In genomic region chr5:65914644-65915196, GRCh38 we compare ENCODE assay signal across 22 cellular contexts. TPM values are rescaled to one million over a fixed set of nuclear protein-coding genes. Genes with fewer than 3 reads are reported as not detected.
A peak's percentile ranks its signal among the peaks of the same experiment; 100 is the strongest.
DNase-seq lines count a peak whose midpoint lies in the region; ATAC-seq and TF ChIP-seq lines count a peak whose summit lies in the region.
"Had no signal": no experiment of that assay in that cellular context is flagged by ENCODE, and none has a peak within 500 bp of the region (broad histone marks: within the 10 kb centered on the region; RNA-seq: fewer than 3 reads in every experiment).

No MANE protein-coding gene starts in this region.

- no peaks in the 10 kb centered on the region for H4K20me1 ChIP-seq in mammary epithelial cell (ENCODE audit: insufficient read depth, low read length)

- no peaks in the 10 kb centered on the region for H3K27me3 Mint-ChIP-seq in endothelial cell (ENCODE audit: unreplicated experiment)
- H3K27me3 Mint-ChIP-seq: activated CD8-positive, alpha-beta T cell treated with anti-CD3 and anti-CD28 coated beads for 36 hours; memory B cell; natural killer cell treated with Interleukin-12 subunit alpha and Interleukin-12 subunit beta and Interleukin-15 and Interleukin-18, amount 100 ng/mL, for 72 hours; T-helper 17 cell had no signal

- H3K27ac ChIP-seq in mammary epithelial cell (ENCODE audit: insufficient read depth, low read depth, low read length) (no peak overlapping the region), breast epithelium (no peak overlapping the region), body of pancreas (peak overlapping the region in 2 of 4 donors; percentile 21 to 39), right lobe of liver (no peak overlapping the region), vagina (no peak overlapping the region)
- H3K27ac ChIP-seq: C4-2B, heart left ventricle had no signal

- dilution Hi-C loops in mammary epithelial cell (cut with HindIII; ENCODE audit: low sequenced_read_pairs): no loop called here

- peak; percentile 71 for ATAC-seq in body of pancreas
- peak in 3 of 4 donors; percentile 49 to 65 (median 65) for ATAC-seq in right lobe of liver
- ATAC-seq in GM21619 (IDR thresholded peaks at IDR 0.05; ENCODE audit: unreplicated experiment): no peak
- ATAC-seq: activated CD8-positive, alpha-beta T cell treated with anti-CD3 and anti-CD28 coated beads for 36 hours; activated naive CD4-positive, alpha-beta T cell treated with anti-CD3 and anti-CD28 coated beads, Interleukin-2, amount 50 U/mL, for 72 hours; heart left ventricle; natural killer cell treated with Interleukin-12 subunit alpha and Interleukin-12 subunit beta and Interleukin-15 and Interleukin-18, amount 100 ng/mL, for 72 hours; T-helper 17 cell had no signal

- no peaks in the 10 kb centered on the region for H3K79me2 ChIP-seq in mammary epithelial cell (ENCODE audit: insufficient read depth, low read length)

- TF ChIP-seq CTCF in mammary epithelial cell (conservative IDR thresholded peaks at IDR 0.05 in 1 of 2, IDR thresholded peaks at IDR 0.05 in 1 of 2; ENCODE audit: extremely low read depth in 1 of 2, insufficient read depth in 1 of 2, low read depth in 1 of 2, low read length in 2 of 2) (no peak), breast epithelium (IDR thresholded peaks at IDR 0.05) (no peak), body of pancreas (IDR thresholded peaks at IDR 0.05) (no peak), right lobe of liver (IDR thresholded peaks at IDR 0.05) (no peak), vagina (IDR thresholded peaks at IDR 0.05) (no peak), endothelial cell (IDR thresholded peaks at IDR 0.05; ENCODE audit: unreplicated experiment) (no peak)

- no peak for TF ChIP-seq POLR2A in breast epithelium (IDR thresholded peaks at IDR 0.05)
- no peak for TF ChIP-seq POLR2A in body of pancreas (IDR thresholded peaks at IDR 0.05)
- no peak for TF ChIP-seq POLR2A in right lobe of liver (IDR thresholded peaks at IDR 0.05)
- no peak for TF ChIP-seq POLR2A in vagina (IDR thresholded peaks at IDR 0.05)

- 100% methylated on average over 2 of the region's 3 CpGs for WGBS in mammary epithelial cell (ENCODE audit: low coverage, missing lambda C conversion rate)
- WGBS in body of pancreas, 2 donors: 11 to 13% methylated on average over 3 of the region's 3 CpGs
- 41% methylated on average over 3 of the region's 3 CpGs for WGBS in right lobe of liver (ENCODE audit: insufficient coverage, low coverage, low lambda C conversion rate, missing lambda C conversion rate)

- H3K4me3 ChIP-seq in mammary epithelial cell (replicated peaks in 1 of 3; ENCODE audit: insufficient read depth in 1 of 3, low read depth in 2 of 3, low read length in 3 of 3): no peak overlapping the region
- H3K4me3 ChIP-seq in breast epithelium: no peak overlapping the region
- H3K4me3 ChIP-seq in body of pancreas: no peak overlapping the region
- no peak overlapping the region for H3K4me3 ChIP-seq in right lobe of liver
- H3K4me3 ChIP-seq in vagina: no peak overlapping the region
- H3K4me3 ChIP-seq: heart left ventricle had no signal

- DNase-seq in mammary epithelial cell: no peak
- DNase-seq in breast epithelium (ENCODE audit: low spot score in 2 of 2): no peak
- DNase-seq in body of pancreas: no peak
- no peak for DNase-seq in right lobe of liver
- no peak for DNase-seq in hepatic stellate cell (ENCODE audit: low spot score)
- DNase-seq in vagina (ENCODE audit: extremely low spot score in 2 of 2): no peak
- DNase-seq in endothelial cell (ENCODE audit: low spot score): no peak
- DNase-seq: activated CD8-positive, alpha-beta T cell treated with anti-CD3 and anti-CD28 coated beads for 36 hours; activated T-cell treated with anti-CD3 and anti-CD28 coated beads, Interleukin-2, amount 50 U/mL, for 48 hours; DMS153; heart left ventricle; NCI-H1105; NCI-H2107; NCI-H524; SIG-M5; stimulated activated CD8-positive, alpha-beta memory T cell treated with anti-CD3 and anti-CD28 coated beads, Interleukin-4, amount 100 ng/mL, for 48 hours; T-helper 17 cell had no signal

- intact Hi-C loops in mammary epithelial cell (cut with micrococcal nuclease) (no loop called here), breast epithelium (cut with DNase I; ENCODE audit: low total_unique reads) (no loop called here), body of pancreas (cut with DNase I) (no loop called here), right lobe of liver (cut with DNase I) (no loop called here), vagina (cut with DNase I) (no loop called here)

- H3K4me1 Mint-ChIP-seq in endothelial cell (ENCODE audit: unreplicated experiment): peaks cover 6% of the 10 kb centered on the region

- H3K9me3 Mint-ChIP-seq in endothelial cell (ENCODE audit: unreplicated experiment): no peaks in the 10 kb centered on the region
- H3K9me3 Mint-ChIP-seq: activated CD8-positive, alpha-beta T cell treated with anti-CD3 and anti-CD28 coated beads for 36 hours; activated naive CD4-positive, alpha-beta T cell treated with anti-CD3 and anti-CD28 coated beads, Interleukin-2, amount 50 U/mL, for 72 hours; memory B cell; natural killer cell treated with Interleukin-12 subunit alpha and Interleukin-12 subunit beta and Interleukin-15 and Interleukin-18, amount 100 ng/mL, for 72 hours had no signal

- BruUV-seq in mammary epithelial cell (replicated peaks; lab: Mats Ljungman, UMichigan): no TSS peak

- H3K4me1 ChIP-seq in mammary epithelial cell (ENCODE audit: insufficient read depth, low read length) (no peaks in the 10 kb centered on the region), breast epithelium (no peaks in the 10 kb centered on the region), body of pancreas (peaks cover 8% of the 10 kb centered on the region), right lobe of liver (peaks cover 0 to 9% (median 0%) of the 10 kb centered on the region in 4 donors), vagina (no peaks in the 10 kb centered on the region)

- H3K27me3 ChIP-seq in mammary epithelial cell (ENCODE audit: insufficient read depth, low read length) (no peaks in the 10 kb centered on the region), breast epithelium (no peaks in the 10 kb centered on the region), body of pancreas (no peaks in the 10 kb centered on the region), right lobe of liver (no peaks in the 10 kb centered on the region), vagina (no peaks in the 10 kb centered on the region)
- H3K27me3 ChIP-seq: heart left ventricle had no signal

- H3K36me3 ChIP-seq in mammary epithelial cell (ENCODE audit: insufficient read depth, low read length) (no peaks in the 10 kb centered on the region), breast epithelium (no peaks in the 10 kb centered on the region), body of pancreas (replicated peaks in 1 of 2; ENCODE audit: insufficient read depth in 1 of 2, low read depth in 2 of 2) (no peaks in the 10 kb centered on the region), right lobe of liver (no peaks in the 10 kb centered on the region), vagina (no peaks in the 10 kb centered on the region)
- H3K36me3 ChIP-seq: heart left ventricle had no signal

- H3K9ac ChIP-seq in mammary epithelial cell (ENCODE audit: insufficient read depth, low read length): peak overlapping the region; percentile 5

- CTCF ChIA-PET in mammary epithelial cell (lab: Charles Lee; ENCODE audit: low non-redundant PET): interaction anchor here (0.7 kb wide), 1 partner anchor 81 kb away, joined by 5 read pairs; no protein-coding TSS in a partner anchor

- in situ Hi-C loops in mammary epithelial cell (cut with MboI; ENCODE audit: low sequenced_read_pairs in 2 of 2): no loop called here

- H2AFZ ChIP-seq in mammary epithelial cell (ENCODE audit: low read depth, low read length): no peak overlapping the region

- H3K9me3 ChIP-seq in mammary epithelial cell (replicated peaks; ENCODE audit: insufficient read depth, low read length): no peaks in the 10 kb centered on the region
- no peaks in the 10 kb centered on the region for H3K9me3 ChIP-seq in breast epithelium
- H3K9me3 ChIP-seq in body of pancreas: no peaks in the 10 kb centered on the region
- H3K9me3 ChIP-seq in right lobe of liver: no peaks in the 10 kb centered on the region
- no peaks in the 10 kb centered on the region for H3K9me3 ChIP-seq in vagina
- H3K9me3 ChIP-seq: heart left ventricle had no signal

- no peaks in the 10 kb centered on the region for H3K36me3 Mint-ChIP-seq in endothelial cell (ENCODE audit: low read depth, unreplicated experiment)
- H3K36me3 Mint-ChIP-seq: activated naive CD4-positive, alpha-beta T cell treated with anti-CD3 and anti-CD28 coated beads, Interleukin-2, amount 50 U/mL, for 72 hours; memory B cell; natural killer cell treated with Interleukin-12 subunit alpha and Interleukin-12 subunit beta and Interleukin-15 and Interleukin-18, amount 100 ng/mL, for 72 hours had no signal

- no peak overlapping the region for H3K4me3 Mint-ChIP-seq in endothelial cell (ENCODE audit: unreplicated experiment)
- H3K4me3 Mint-ChIP-seq: activated CD8-positive, alpha-beta T cell treated with anti-CD3 and anti-CD28 coated beads for 36 hours; memory B cell; natural killer cell treated with Interleukin-12 subunit alpha and Interleukin-12 subunit beta and Interleukin-15 and Interleukin-18, amount 100 ng/mL, for 72 hours; T-helper 17 cell had no signal

- H3K27ac Mint-ChIP-seq in endothelial cell (ENCODE audit: unreplicated experiment): no peak overlapping the region
- H3K27ac Mint-ChIP-seq: activated CD8-positive, alpha-beta T cell treated with anti-CD3 and anti-CD28 coated beads for 36 hours; activated naive CD4-positive, alpha-beta T cell treated with anti-CD3 and anti-CD28 coated beads, Interleukin-2, amount 50 U/mL, for 72 hours; memory B cell; natural killer cell treated with Interleukin-12 subunit alpha and Interleukin-12 subunit beta and Interleukin-15 and Interleukin-18, amount 100 ng/mL, for 72 hours; T-helper 17 cell had no signal

- H3K4me2 ChIP-seq in mammary epithelial cell (ENCODE audit: insufficient read depth, low read depth, low read length): no peak overlapping the region

RNA-seq across cellular contexts. Expression of gene ERBIN, which starts 11.7 kb away (rescaled TPM):
- total RNA-seq in mammary epithelial cell (100 to 1,000 TPM in 1 of 2 donors, 10 to 100 TPM in 1; 65.8 to 102 TPM), breast epithelium (100 to 1,000 TPM in 1 of 3 donors, 10 to 100 TPM in 2; 63.5 to 131 (median 97.7) TPM), body of pancreas (10 to 100 TPM; 17.8 to 52.7 TPM), right lobe of liver (10 to 100 TPM; 31.0 to 45.3 (median 32.8) TPM), vagina (52.3 TPM), endothelial cell (ENCODE audit: unreplicated experiment) (93.3 TPM)
- polyA plus RNA-seq in mammary epithelial cell: 18.1 TPM
- 46.1 TPM for polyA minus RNA-seq in mammary epithelial cell
